Comparison of ENCODE assay signal across 33 cellular contexts in genomic region chr5:91118802-91119201, GRCh38.
DNase-seq lines count a peak whose midpoint lies in the region; ATAC-seq and TF ChIP-seq lines count a peak whose summit lies in the region.
"Had no signal": no experiment of that assay in that cellular context is flagged by ENCODE, and none has a peak within 500 bp of the region (broad histone marks: within the 10 kb centered on the region; RNA-seq: fewer than 3 reads in every experiment).

No MANE protein-coding gene starts in this region.

- POLR2A ChIA-PET in A673 (lab: Charles Lee; ENCODE audit: low non-redundant PET): no interaction called here
- POLR2A ChIA-PET in IMR-90 (lab: Charles Lee; ENCODE audit: unreplicated experiment): no interaction called here

- no peaks in the 10 kb centered on the region for H3K36me3 ChIP-seq in A673 (ENCODE audit: insufficient read depth, low read length, poor library complexity, severe bottlenecking)
- no peaks in the 10 kb centered on the region for H3K36me3 ChIP-seq in IMR-90 (ENCODE audit: control insufficient read depth, insufficient read depth, low read length)
- H3K36me3 ChIP-seq in endodermal cell (ENCODE audit: control insufficient read depth, insufficient read depth, low read length): no peaks in the 10 kb centered on the region
- no peaks in the 10 kb centered on the region for H3K36me3 ChIP-seq in mesendoderm (ENCODE audit: control insufficient read depth, insufficient read depth, low read length)
- H3K36me3 ChIP-seq in heart right ventricle: no peaks in the 10 kb centered on the region
- H3K36me3 ChIP-seq: BE2C, gastroesophageal sphincter, right atrium auricular region had no signal

- H3K79me1 ChIP-seq in IMR-90 (ENCODE audit: low read depth in 1 of 2, low read length in 2 of 2) (no peaks in the 10 kb centered on the region), mesendoderm (ENCODE audit: low read length) (no peaks in the 10 kb centered on the region)

- no peak overlapping the region for H3K4me2 ChIP-seq in IMR-90 (ENCODE audit: low read depth, low read length)
- H3K4me2 ChIP-seq in mesendoderm (ENCODE audit: low read length): no peak overlapping the region
- H3K4me2 ChIP-seq: hepatocyte had no signal

- H3K4ac ChIP-seq in IMR-90 (ENCODE audit: low read depth, low read length) (no peak overlapping the region), mesendoderm (ENCODE audit: low read depth, low read length) (no peak overlapping the region)

- H4K20me1 ChIP-seq in IMR-90 (ENCODE audit: insufficient read depth, low read length): no peaks in the 10 kb centered on the region

- no peak overlapping the region for H2AFZ ChIP-seq in IMR-90 (replicated peaks; ENCODE audit: low read length, poor library complexity)

- no peak overlapping the region for H3K4me3 Mint-ChIP-seq in endodermal cell
- H3K4me3 Mint-ChIP-seq: activated CD4-positive, alpha-beta memory T cell treated with anti-CD3 and anti-CD28 coated beads, Interleukin-2, amount 10 ng/mL, durations not matched to agents 7 days and 5 days; activated naive CD4-positive, alpha-beta T cell treated with anti-CD3 and anti-CD28 coated beads for 36 hours; CD8-positive, alpha-beta T cell had no signal

- CTCF ChIA-PET in A673 (lab: Charles Lee) (no interaction called here), IMR-90 (lab: Yijun Ruan, JAX) (interaction anchor here (0.5 to 1.5 kb wide), 2 partner anchors 9 to 267 kb away, joined by 3 to 4 read pairs; no protein-coding TSS in a partner anchor)

- no peak overlapping the region for H2AK5ac ChIP-seq in IMR-90 (ENCODE audit: low read depth, low read length)
- no peak overlapping the region for H2AK5ac ChIP-seq in mesendoderm (ENCODE audit: low read length)

- peaks cover 38% of the 10 kb centered on the region for H3K4me1 ChIP-seq in A673 (ENCODE audit: insufficient read depth, low read length, poor library complexity, severe bottlenecking)
- peaks cover 4% of the 10 kb centered on the region for H3K4me1 ChIP-seq in IMR-90 (ENCODE audit: control insufficient read depth, insufficient read depth, low read length)
- H3K4me1 ChIP-seq in endodermal cell (ENCODE audit: control insufficient read depth, insufficient read depth, low read length): peaks cover 10% of the 10 kb centered on the region
- H3K4me1 ChIP-seq in mesendoderm (ENCODE audit: control insufficient read depth, low read depth, low read length): no peaks in the 10 kb centered on the region
- peaks cover 9 to 69% (median 29%) of the 10 kb centered on the region in 9 donors for H3K4me1 ChIP-seq in heart right ventricle

- in situ Hi-C loops in IMR-90 (cut with MboI; ENCODE audit: low sequenced_read_pairs): no loop called here

- no peak overlapping the region for H3K14ac ChIP-seq in IMR-90 (replicated peaks; ENCODE audit: low read depth, low read length)

- H3K9me3 Mint-ChIP-seq in endodermal cell: no peaks in the 10 kb centered on the region
- H3K9me3 Mint-ChIP-seq: activated CD4-positive, alpha-beta memory T cell treated with anti-CD3 and anti-CD28 coated beads, Interleukin-2, amount 10 ng/mL, durations not matched to agents 7 days and 5 days; activated naive CD4-positive, alpha-beta T cell treated with anti-CD3 and anti-CD28 coated beads for 36 hours; CD8-positive, alpha-beta T cell had no signal

- H3K4me3 ChIP-seq in A673 (ENCODE audit: low read depth, low read length, poor library complexity, severe bottlenecking): no peak overlapping the region
- H3K4me3 ChIP-seq in IMR-90 (ENCODE audit: insufficient read depth, low read depth, low read length): no peak overlapping the region
- H3K4me3 ChIP-seq in endodermal cell (ENCODE audit: low read length): no peak overlapping the region
- H3K4me3 ChIP-seq in mesendoderm (ENCODE audit: low read length): no peak overlapping the region
- H3K4me3 ChIP-seq in heart right ventricle: no peak overlapping the region
- H3K4me3 ChIP-seq: gastroesophageal sphincter, GM12878, hepatocyte, right atrium auricular region, testis had no signal

- no peaks in the 10 kb centered on the region for H3K9me1 ChIP-seq in IMR-90 (ENCODE audit: insufficient read depth, low read length)

- H3K9ac ChIP-seq in IMR-90 (ENCODE audit: low read depth, low read length) (no peak overlapping the region), endodermal cell (ENCODE audit: extremely low read depth, low read length, poor library complexity, severe bottlenecking) (no peak overlapping the region), mesendoderm (ENCODE audit: low read length) (no peak overlapping the region)

- H2BK120ac ChIP-seq in IMR-90 (ENCODE audit: low read depth, low read length) (no peak overlapping the region), mesendoderm (ENCODE audit: low read depth, low read length) (no peak overlapping the region)

- BruUV-seq in A673 (replicated peaks; lab: Mats Ljungman, UMichigan) (no TSS peak), IMR-90 (replicated peaks; lab: Mats Ljungman, UMichigan) (no TSS peak)

- H3K23ac ChIP-seq in IMR-90 (ENCODE audit: low read depth, low read length) (no peak overlapping the region), mesendoderm (ENCODE audit: low read length) (no peak overlapping the region)

- H3K27ac Mint-ChIP-seq in endodermal cell: no peak overlapping the region
- H3K27ac Mint-ChIP-seq: activated CD4-positive, alpha-beta memory T cell treated with anti-CD3 and anti-CD28 coated beads, Interleukin-2, amount 10 ng/mL, durations not matched to agents 7 days and 5 days; activated naive CD4-positive, alpha-beta T cell treated with anti-CD3 and anti-CD28 coated beads for 36 hours; CD8-positive, alpha-beta T cell had no signal

- no peak overlapping the region for H4K8ac ChIP-seq in IMR-90 (ENCODE audit: low read depth in 2 of 2, low read length in 2 of 2)
- H4K8ac ChIP-seq in mesendoderm (ENCODE audit: low read depth, low read length): no peak overlapping the region

- H3K27ac ChIP-seq in A673 (ENCODE audit: low read depth, low read length, poor library complexity, severe bottlenecking) (peak overlapping the region; percentile 41), IMR-90 (ENCODE audit: insufficient read depth, low read length) (no peak overlapping the region), endodermal cell (ENCODE audit: low read depth, low read length) (peak overlapping the region; percentile 19), mesendoderm (ENCODE audit: low read depth, low read length) (no peak overlapping the region), heart right ventricle (peak overlapping the region in 3 of 10 donors; percentile 24 to 86 (median 44))
- H3K27ac ChIP-seq: epithelial cell of prostate had no signal

- no peaks in the 10 kb centered on the region for H3K27me3 Mint-ChIP-seq in endodermal cell (ENCODE audit: insufficient read depth)

- DNase-seq in A673 (ENCODE audit: low spot score) (peak; percentile 22), IMR-90 (peak; percentile 35), endodermal cell (no peak), mesendoderm (no peak), OCI-M1 (lab: John Stamatoyannopoulos, UW) (no peak), heart right ventricle (no peak), GM19240 (ENCODE audit: insufficient read length, low spot score) (no peak), Ammon's horn (ENCODE audit: low spot score) (no peak)
- DNase-seq: activated CD4-positive, alpha-beta memory T cell treated with anti-CD3 and anti-CD28 coated beads, Interleukin-2, amount 10 ng/mL, durations not matched to agents 7 days and 5 days; activated CD4-positive, alpha-beta T cell treated with anti-CD3 and anti-CD28 coated beads for 1 hour; activated CD8-positive, alpha-beta memory T cell treated with anti-CD3 and anti-CD28 coated beads, Interleukin-2, amount 50 U/mL, for 4 hours; activated naive CD4-positive, alpha-beta T cell treated with anti-CD3 and anti-CD28 coated beads for 36 hours; amniotic stem cell; BE2C; CD8-positive, alpha-beta T cell; effector CD4-positive, alpha-beta T cell; HCEC 1CT; NCI-H1436 treated with DMSO at 0.1 percent for 48 hours; NCI-H2081 treated with DMSO at 0.1 percent for 48 hours; NCI-H2227 treated with DMSO at 0.1 percent for 48 hours; NCI-H526; NK-92 treated with Interleukin-12 subunit alpha and Interleukin-12 subunit beta, amount 100 ng/mL, for 24 hours; PC-3; posterior cingulate gyrus; small intestine; stimulated activated naive CD4-positive, alpha-beta T cell treated with Interleukin-2 at 50 U/mL for 16 hours; T-helper 2 cell; testis had no signal

- peaks cover 37% of the 10 kb centered on the region for H3K4me1 Mint-ChIP-seq in endodermal cell

- H4K91ac ChIP-seq in IMR-90 (ENCODE audit: insufficient read depth, low read depth, low read length): no peak overlapping the region

- H3K56ac ChIP-seq in IMR-90 (ENCODE audit: extremely low read depth, insufficient read depth, low read length): no peak overlapping the region
- H3K56ac ChIP-seq in mesendoderm (ENCODE audit: low read length): no peak overlapping the region

- TF ChIP-seq CTCF in A673 (conservative IDR thresholded peaks at IDR 0.05; ENCODE audit: low read depth, low read length) (no peak), IMR-90 (conservative IDR thresholded peaks at IDR 0.05; ENCODE audit: low read depth, low read length) (no peak), endodermal cell (conservative IDR thresholded peaks at IDR 0.05) (no peak), heart right ventricle (IDR thresholded peaks at IDR 0.05) (no peak)

- H3K18ac ChIP-seq in IMR-90 (ENCODE audit: low read depth, low read length): 0 out of 2 replicates have a peak overlapping the region, but pooled peaks have one; percentile 23
- peak overlapping the region; percentile 75 for H3K18ac ChIP-seq in mesendoderm (ENCODE audit: low read length)

- H2BK5ac ChIP-seq in IMR-90 (ENCODE audit: low read depth, low read length, poor library complexity, severe bottlenecking) (no peak overlapping the region), mesendoderm (ENCODE audit: low read length) (no peak overlapping the region)

- no peaks in the 10 kb centered on the region for H3K9me3 ChIP-seq in A673 (ENCODE audit: low read depth, low read length, poor library complexity, severe bottlenecking)
- H3K9me3 ChIP-seq in IMR-90 (ENCODE audit: control insufficient read depth, insufficient read depth, low read length): no peaks in the 10 kb centered on the region
- H3K9me3 ChIP-seq in endodermal cell (ENCODE audit: control insufficient read depth, low read length): no peaks in the 10 kb centered on the region
- H3K9me3 ChIP-seq in heart right ventricle: no peaks in the 10 kb centered on the region
- H3K9me3 ChIP-seq: BE2C, gastroesophageal sphincter, right atrium auricular region, testis had no signal

- ATAC-seq in IMR-90 (ENCODE audit: low read depth) (peak; percentile 59), heart right ventricle (no peak)
- ATAC-seq: CD8-positive, alpha-beta T cell; gastroesophageal sphincter; GM12878; PC-3 had no signal

- H2BK15ac ChIP-seq in IMR-90 (ENCODE audit: low read depth, low read length) (no peak overlapping the region), mesendoderm (replicated peaks; ENCODE audit: low read depth) (no peak overlapping the region)

- dilution Hi-C loops in IMR-90 (cut with HindIII; ENCODE audit: low sequenced_read_pairs, unreplicated experiment): no loop called here

- H3K27me3 ChIP-seq in A673 (replicated peaks; ENCODE audit: insufficient read depth, low read depth, low read length, poor library complexity) (no peaks in the 10 kb centered on the region), IMR-90 (ENCODE audit: control insufficient read depth, insufficient read depth, low read length) (no peaks in the 10 kb centered on the region), endodermal cell (ENCODE audit: control insufficient read depth, insufficient read depth, low read length, poor library complexity, severe bottlenecking) (no peaks in the 10 kb centered on the region), mesendoderm (ENCODE audit: insufficient read depth, low read length, poor library complexity) (no peaks in the 10 kb centered on the region), heart right ventricle (no peaks in the 10 kb centered on the region)
- H3K27me3 ChIP-seq: BE2C, gastroesophageal sphincter, hepatocyte, right atrium auricular region, testis had no signal

- H3K36me3 Mint-ChIP-seq in endodermal cell (ENCODE audit: low read depth): peaks cover 10% of the 10 kb centered on the region
- H3K36me3 Mint-ChIP-seq: CD8-positive, alpha-beta T cell had no signal

- no peaks in the 10 kb centered on the region for H3K79me2 ChIP-seq in mesendoderm (ENCODE audit: control insufficient read depth, insufficient read depth, low read length)
- H3K79me2 ChIP-seq: hepatocyte had no signal

- H2AK9ac ChIP-seq in IMR-90 (replicated peaks; ENCODE audit: low read depth, low read length, poor library complexity): no peak overlapping the region

- intact Hi-C loops in A673 (cut with micrococcal nuclease; ENCODE audit: unreplicated experiment) (no loop called here), IMR-90 (cut with micrococcal nuclease) (no loop called here), heart right ventricle (cut with DNase I) (loop anchor here in 2 of 10 donors (10.0 kb wide), 2 partner anchors 46 to 56 kb away; no protein-coding TSS in a partner anchor)

- no peak for TF ChIP-seq POLR2A in IMR-90 (IDR thresholded peaks at IDR 0.05; ENCODE audit: low read depth, low read length)

- no peak overlapping the region for H4K5ac ChIP-seq in IMR-90 (ENCODE audit: low read depth, low read length)
- no peak overlapping the region for H4K5ac ChIP-seq in mesendoderm (ENCODE audit: low read length)

- no peak overlapping the region for H2BK20ac ChIP-seq in IMR-90 (ENCODE audit: low read depth, low read length)

- no peak for TF ChIP-seq RAD21 in IMR-90 (IDR thresholded peaks at IDR 0.05; ENCODE audit: low read length)

Comparison
In these comparisons a context has a peak if more than half of its experiments do, and no peak if none do; other contexts are left out.
1. DNase-seq: peak in A673 (single experiment) and IMR-90 (single experiment); none in endodermal cell (single experiment), mesendoderm (single experiment), OCI-M1 (single experiment), heart right ventricle (0 of 2), GM19240 (single experiment) and Ammon's horn (single experiment).
2. H3K27ac ChIP-seq: peak in A673 (single experiment) and endodermal cell (single experiment); none in IMR-90 (single experiment) and mesendoderm (single experiment).